1 cellular context compared by ENCODE assay signal in the genomic region with DNA sequence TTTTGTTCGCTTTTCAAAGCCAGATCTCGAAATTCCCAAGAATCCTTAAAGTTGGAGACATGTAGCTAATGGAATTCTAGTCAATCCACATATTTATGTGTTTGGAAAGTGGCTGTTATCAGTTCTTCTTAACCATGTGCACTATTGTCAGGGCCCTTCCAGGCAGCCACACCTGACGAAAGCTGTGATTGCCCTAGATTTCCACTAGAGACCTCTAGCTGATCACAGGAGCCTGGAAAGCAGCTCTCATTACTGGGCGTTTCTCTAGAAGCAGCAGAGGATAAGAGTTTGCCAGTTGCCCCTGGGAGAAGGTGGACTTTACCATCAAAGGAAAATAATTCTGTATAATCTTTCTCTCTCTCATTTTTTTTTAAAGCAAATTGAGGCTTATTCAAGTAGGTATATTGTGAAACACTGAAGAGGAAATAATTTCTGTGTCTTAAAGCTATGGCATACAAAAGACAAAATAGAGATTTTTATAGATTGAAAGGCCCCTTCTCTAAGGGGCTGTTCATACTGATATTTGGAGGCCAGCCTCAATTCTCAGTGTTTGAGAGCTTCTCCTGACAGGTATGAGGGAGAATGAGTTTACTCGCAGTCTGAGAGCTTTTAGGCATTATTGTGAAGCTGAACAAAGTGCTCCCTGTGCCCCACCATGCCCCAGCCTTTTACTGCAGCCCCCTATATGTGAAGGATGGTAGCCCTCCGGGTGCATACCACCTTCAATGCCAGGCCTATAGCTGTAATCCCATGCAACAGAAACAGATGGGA.
TF ChIP-seq lines count a peak whose summit lies in the region.

No MANE protein-coding gene starts in this region.

TF ChIP-seq in WTC11, 78 proteins besides CTCF, POLR2A, EP300 and RAD21 (continued from another document):
- TF ChIP-seq, protein P1, sequence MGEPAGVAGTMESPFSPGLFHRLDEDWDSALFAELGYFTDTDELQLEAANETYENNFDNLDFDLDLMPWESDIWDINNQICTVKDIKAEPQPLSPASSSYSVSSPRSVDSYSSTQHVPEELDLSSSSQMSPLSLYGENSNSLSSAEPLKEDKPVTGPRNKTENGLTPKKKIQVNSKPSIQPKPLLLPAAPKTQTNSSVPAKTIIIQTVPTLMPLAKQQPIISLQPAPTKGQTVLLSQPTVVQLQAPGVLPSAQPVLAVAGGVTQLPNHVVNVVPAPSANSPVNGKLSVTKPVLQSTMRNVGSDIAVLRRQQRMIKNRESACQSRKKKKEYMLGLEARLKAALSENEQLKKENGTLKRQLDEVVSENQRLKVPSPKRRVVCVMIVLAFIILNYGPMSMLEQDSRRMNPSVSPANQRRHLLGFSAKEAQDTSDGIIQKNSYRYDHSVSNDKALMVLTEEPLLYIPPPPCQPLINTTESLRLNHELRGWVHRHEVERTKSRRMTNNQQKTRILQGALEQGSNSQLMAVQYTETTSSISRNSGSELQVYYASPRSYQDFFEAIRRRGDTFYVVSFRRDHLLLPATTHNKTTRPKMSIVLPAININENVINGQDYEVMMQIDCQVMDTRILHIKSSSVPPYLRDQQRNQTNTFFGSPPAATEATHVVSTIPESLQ (CRISPR knock-in tag; IDR thresholded peaks at IDR 0.05), result no peak
